Comparison of ENCODE assay signal across 8 cellular contexts in the genomic region with DNA sequence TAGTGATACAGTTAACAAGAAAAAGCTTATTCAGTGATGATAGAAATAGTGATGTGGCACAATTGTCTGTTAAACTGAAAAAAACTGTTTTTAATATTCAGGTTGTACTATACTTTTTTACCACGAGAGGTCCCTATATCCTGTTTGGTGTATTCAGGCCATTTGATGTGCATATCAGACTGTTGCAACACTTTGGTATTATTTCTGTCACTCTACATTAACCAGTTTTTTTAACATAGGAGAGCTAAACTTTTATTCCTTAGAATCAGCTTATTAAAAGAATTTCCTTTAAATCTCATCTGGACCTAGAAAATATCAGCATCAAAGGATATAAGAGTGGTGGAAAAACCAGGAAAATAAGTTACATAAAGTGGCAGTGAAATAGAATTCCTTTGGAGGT. TPM values are rescaled to one million over a fixed set of nuclear protein-coding genes. Genes with fewer than 3 reads are reported as not detected.
A peak's percentile ranks its signal among the peaks of the same experiment; 100 is the strongest.
DNase-seq lines count a peak whose midpoint lies in the region; ATAC-seq and TF ChIP-seq lines count a peak whose summit lies in the region.

No MANE protein-coding gene starts in this region.

- no peak overlapping the region for H3K4me3 ChIP-seq in mammary epithelial cell (replicated peaks in 1 of 3; ENCODE audit: insufficient read depth in 1 of 3, low read depth in 2 of 3, low read length in 3 of 3)
- no peak overlapping the region for H3K4me3 ChIP-seq in left lung

- dilution Hi-C loops in mammary epithelial cell (cut with HindIII; ENCODE audit: low sequenced_read_pairs) = no loop called here

- no peaks in the 10 kb centered on the region for H3K27me3 Mint-ChIP-seq in Calu3 (ENCODE audit: unreplicated experiment)

- H3K4me1 ChIP-seq in mammary epithelial cell (ENCODE audit: insufficient read depth, low read length) (no peaks in the 10 kb centered on the region), left lung (no peaks in the 10 kb centered on the region)

- peaks cover 3% of the 10 kb centered on the region for H3K79me2 ChIP-seq in mammary epithelial cell (ENCODE audit: insufficient read depth, low read length)

- BruUV-seq in Calu3 (replicated peaks; lab: Mats Ljungman, UMichigan) (no TSS peak), mammary epithelial cell (replicated peaks; lab: Mats Ljungman, UMichigan) (no TSS peak)

- H3K9me3 Mint-ChIP-seq in Calu3 (ENCODE audit: low read depth, unreplicated experiment) = no peaks in the 10 kb centered on the region

- in situ Hi-C loops in mammary epithelial cell (cut with MboI; ENCODE audit: low sequenced_read_pairs in 2 of 2) = no loop called here

- CTCF ChIA-PET in Calu3 (lab: Charles Lee) = interaction anchor here (1.2 to 1.9 kb wide), 3 partner anchors 9 to 52 kb away, joined by 3 to 6 read pairs (median 5); no protein-coding TSS in a partner anchor
- CTCF ChIA-PET in mammary epithelial cell (lab: Charles Lee; ENCODE audit: low non-redundant PET) = interaction anchor here (0.6 to 1.5 kb wide), 2 partner anchors 51 to 170 kb away, joined by 5 read pairs; no protein-coding TSS in a partner anchor

- H3K27ac ChIP-seq in mammary epithelial cell (ENCODE audit: insufficient read depth, low read depth, low read length) = no peak overlapping the region
- peak overlapping the region in 1 of 2 donors; percentile 21 for H3K27ac ChIP-seq in left lung

- WGBS in mammary epithelial cell (ENCODE audit: low coverage, missing lambda C conversion rate) = 0% methylated on average over 1 of the region's 1 CpG

- TF ChIP-seq CTCF in Calu3 (IDR thresholded peaks at IDR 0.05; ENCODE audit: unreplicated experiment) = peak; percentile 34
- peak; percentile 49 to 57 for TF ChIP-seq CTCF in mammary epithelial cell (conservative IDR thresholded peaks at IDR 0.05 in 1 of 2, IDR thresholded peaks at IDR 0.05 in 1 of 2; ENCODE audit: extremely low read depth in 1 of 2, insufficient read depth in 1 of 2, low read depth in 1 of 2, low read length in 2 of 2)
- peak; percentile 24 to 44 for TF ChIP-seq CTCF in left lung (IDR thresholded peaks at IDR 0.05)

- no peak overlapping the region for H3K9ac ChIP-seq in mammary epithelial cell (ENCODE audit: insufficient read depth, low read length)

- no peak overlapping the region for H3K4me2 ChIP-seq in mammary epithelial cell (ENCODE audit: insufficient read depth, low read depth, low read length)

- no peaks in the 10 kb centered on the region for H3K36me3 Mint-ChIP-seq in Calu3 (ENCODE audit: insufficient read depth, unreplicated experiment)

- intact Hi-C loops in Calu3 (cut with micrococcal nuclease; ENCODE audit: unreplicated experiment) (loop anchor here (5.0 kb wide), 2 partner anchors 345 to 430 kb away; no protein-coding TSS in a partner anchor), mammary epithelial cell (cut with micrococcal nuclease) (loop anchor here (2.0 to 10.0 kb wide), 3 partner anchors 202 to 628 kb away; no protein-coding TSS in a partner anchor), left lung (cut with DNase I) (no loop called here)

- no peak overlapping the region for H2AFZ ChIP-seq in mammary epithelial cell (ENCODE audit: low read depth, low read length)

- H3K9me3 ChIP-seq in mammary epithelial cell (replicated peaks; ENCODE audit: insufficient read depth, low read length) (no peaks in the 10 kb centered on the region), left lung (no peaks in the 10 kb centered on the region)

- peak; percentile 58 for ATAC-seq in GM21526 (IDR thresholded peaks at IDR 0.05; ENCODE audit: low FRiP score, unreplicated experiment)
- peak; percentile 80 for ATAC-seq in left lung
- no peak for ATAC-seq in GM18873 (IDR thresholded peaks at IDR 0.05; ENCODE audit: low FRiP score, unreplicated experiment)

- H4K20me1 ChIP-seq in mammary epithelial cell (ENCODE audit: insufficient read depth, low read length) = no peaks in the 10 kb centered on the region

- no peaks in the 10 kb centered on the region for H3K27me3 ChIP-seq in mammary epithelial cell (ENCODE audit: insufficient read depth, low read length)
- H3K27me3 ChIP-seq in left lung = no peaks in the 10 kb centered on the region

- H3K4me3 Mint-ChIP-seq in Calu3 (ENCODE audit: low read depth, unreplicated experiment) = no peak overlapping the region

- H3K36me3 ChIP-seq in mammary epithelial cell (ENCODE audit: insufficient read depth, low read length) (peaks cover 1% of the 10 kb centered on the region), left lung (peaks cover 0 to 4% of the 10 kb centered on the region in 2 donors)

- no peak overlapping the region for H3K27ac Mint-ChIP-seq in Calu3 (ENCODE audit: unreplicated experiment)

- H3K4me1 Mint-ChIP-seq in Calu3 (ENCODE audit: low read depth, unreplicated experiment) = no peaks in the 10 kb centered on the region

- no peak for DNase-seq in Calu3
- DNase-seq in NCI-H526 treated with DMSO at 0.1 percent for 48 hours (lab: John Stamatoyannopoulos, UW) = peak; percentile 31
- peak; percentile 29 for DNase-seq in mammary epithelial cell
- no peak for DNase-seq in left lung
- DNase-seq in mesenteric fat pad (ENCODE audit: low spot score) = no peak
- no peak for DNase-seq in UCSD-AML1 (lab: John Stamatoyannopoulos, UW; ENCODE audit: unreplicated experiment)

RNA-seq across cellular contexts. Expression of gene TSPYL4, which starts 36.8 kb away (rescaled TPM):
- total RNA-seq in Calu3 (2022) (14.9 and 15.0 TPM in 2 replicates), mammary epithelial cell (10 to 100 TPM; 11.8 to 14.5 TPM), left lung (10 to 100 TPM; 10.2 to 17.6 TPM), mesenteric fat pad (8.5 TPM)
- 8.9 TPM for polyA plus RNA-seq in mammary epithelial cell
- 18.9 TPM for polyA minus RNA-seq in mammary epithelial cell

Comparison
In these comparisons a context has a peak if more than half of its experiments do, and no peak if none do; other contexts are left out.
1. DNase-seq: peak in NCI-H526 treated with DMSO at 0.1 percent for 48 hours (single experiment) and mammary epithelial cell (single experiment); none in Calu3 (single experiment), left lung (0 of 2), mesenteric fat pad (single experiment) and UCSD-AML1 (single experiment).
2. intact Hi-C loops: an anchor here in Calu3 (5.0 kb wide) and mammary epithelial cell (2.0 to 10.0 kb wide); none called in left lung.
3. Peak in every context shown above with its lines, with median percentiles within 50 percentile points of each other: CTCF ChIP-seq.